In the genomic region with DNA sequence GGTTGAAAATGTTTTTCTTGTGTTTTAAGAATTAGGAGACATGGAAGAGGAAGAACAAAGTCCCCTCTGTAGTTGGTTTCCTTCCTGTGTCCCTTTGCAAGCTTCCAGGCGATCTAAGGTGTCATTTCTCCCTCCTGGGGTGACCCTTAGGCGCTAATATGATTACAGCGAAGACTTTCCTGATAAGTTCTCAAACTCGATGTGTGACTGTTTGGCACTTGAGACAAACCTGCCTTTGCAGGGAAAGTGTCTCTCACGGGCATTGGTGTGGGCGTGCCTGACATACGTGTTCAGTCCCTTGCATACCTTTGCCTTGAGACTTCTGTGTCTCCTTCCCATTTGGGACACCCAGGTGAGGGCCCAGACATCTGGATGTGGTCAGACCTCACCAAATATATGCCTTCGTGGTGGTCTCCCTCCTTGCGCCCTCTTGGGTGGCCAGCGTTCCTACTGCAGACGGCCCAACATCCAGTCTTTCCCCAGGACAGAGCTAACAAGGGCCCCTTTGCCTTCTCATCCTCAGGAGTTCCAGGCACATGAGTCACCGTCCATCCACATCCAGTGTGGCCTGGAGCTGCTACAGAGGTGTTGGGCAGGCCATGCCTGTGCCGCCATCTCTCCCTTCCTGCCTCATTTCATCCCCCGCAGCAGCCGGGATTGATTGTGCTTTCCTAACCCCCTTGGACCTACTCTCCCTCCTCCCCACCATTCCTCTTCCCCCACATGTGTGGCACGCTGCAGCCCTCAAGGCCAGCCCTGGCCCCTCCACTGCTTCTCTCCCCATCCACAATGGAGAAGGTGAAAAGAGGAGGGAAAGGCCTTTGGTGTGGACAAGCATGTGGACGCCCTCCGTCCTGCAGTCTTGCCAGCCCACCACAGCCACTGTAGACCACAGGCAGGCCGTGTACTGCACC, we compare ENCODE assay signal across 19 cellular contexts. TPM values are rescaled to one million over a fixed set of nuclear protein-coding genes. Genes with fewer than 3 reads are reported as not detected.
A peak's percentile ranks its signal among the peaks of the same experiment; 100 is the strongest.
DNase-seq lines count a peak whose midpoint lies in the region; ATAC-seq, FAIRE-seq and TF ChIP-seq lines count a peak whose summit lies in the region.
"Had no signal": no experiment of that assay in that cellular context is flagged by ENCODE, and none has a peak within 500 bp of the region (broad histone marks: within the 10 kb centered on the region; RNA-seq: fewer than 3 reads in every experiment).

No MANE protein-coding gene starts in this region.

- no peaks in the 10 kb centered on the region for H3K9me3 ChIP-seq in astrocyte (ENCODE audit: insufficient read depth, low read depth, low read length)
- H3K9me3 ChIP-seq: BLaER1, esophagus muscularis mucosa, psoas muscle had no signal

- peaks cover 31% of the 10 kb centered on the region for H3K4me1 ChIP-seq in astrocyte (ENCODE audit: insufficient read depth, low read length)

- no peak for FAIRE-seq in astrocyte (lab: Jason Lieb, UNC)
- FAIRE-seq: G401.6 had no signal

- no peak for ATAC-seq in GM21528 (IDR thresholded peaks at IDR 0.05; ENCODE audit: low FRiP score, unreplicated experiment)
- ATAC-seq in esophagus mucosa, result no peak
- no peak for ATAC-seq in HG02759 (IDR thresholded peaks at IDR 0.05; ENCODE audit: unreplicated experiment)
- ATAC-seq: activated T-helper 17 cell treated with anti-CD3 and anti-CD28 coated beads, Interleukin-2, amount 50 U/mL, for 72 hours; psoas muscle; stimulated activated memory B cell treated with anti-CD40 and anti-IgM and Interleukin-4, amounts not matched to agents 10 μg/mL and 1 μg/mL and 100 μg/mL, for 72 hours had no signal

- H3K36me3 Mint-ChIP-seq in astrocyte (ENCODE audit: low read depth, unreplicated experiment), result peaks cover 30% of the 10 kb centered on the region

- H3K4me3 Mint-ChIP-seq in astrocyte (ENCODE audit: unreplicated experiment), result peak overlapping the region; percentile 71
- H3K4me3 Mint-ChIP-seq: activated CD4-positive, alpha-beta T cell treated with anti-CD3 and anti-CD28 coated beads, Interleukin-2, amount 10 ng/mL, durations not matched to agents 24 days and 14 days; activated T-helper 17 cell treated with anti-CD3 and anti-CD28 coated beads, Interleukin-2, amount 50 U/mL, for 72 hours; stimulated activated memory B cell treated with anti-CD40 and anti-IgM and Interleukin-4, amounts not matched to agents 10 μg/mL and 1 μg/mL and 100 μg/mL, for 72 hours had no signal

- H3K4me1 Mint-ChIP-seq in astrocyte (ENCODE audit: low read depth, unreplicated experiment), result peaks cover 20% of the 10 kb centered on the region

- peak overlapping the region; percentile 63 for H3K27ac ChIP-seq in astrocyte (ENCODE audit: low read depth, low read length)
- H3K27ac ChIP-seq: BLaER1, cardiac muscle cell, esophagus muscularis mucosa, psoas muscle had no signal

- no peak overlapping the region for H3K4me3 ChIP-seq in astrocyte (ENCODE audit: insufficient read depth, low read depth, low read length)
- H3K4me3 ChIP-seq: BLaER1, cardiac muscle cell, esophagus muscularis mucosa, psoas muscle had no signal

- H4K20me1 ChIP-seq in astrocyte (ENCODE audit: insufficient read depth, low read length), result peaks cover 13% of the 10 kb centered on the region

- no peaks in the 10 kb centered on the region for H3K9me3 Mint-ChIP-seq in astrocyte (ENCODE audit: unreplicated experiment)
- H3K9me3 Mint-ChIP-seq: activated CD4-positive, alpha-beta T cell treated with anti-CD3 and anti-CD28 coated beads, Interleukin-2, amount 10 ng/mL, durations not matched to agents 24 days and 14 days; activated T-helper 17 cell treated with anti-CD3 and anti-CD28 coated beads, Interleukin-2, amount 50 U/mL, for 72 hours; stimulated activated memory B cell treated with anti-CD40 and anti-IgM and Interleukin-4, amounts not matched to agents 10 μg/mL and 1 μg/mL and 100 μg/mL, for 72 hours had no signal

- H3K27ac Mint-ChIP-seq in astrocyte (ENCODE audit: unreplicated experiment), result peak overlapping the region; percentile 93
- H3K27ac Mint-ChIP-seq: activated CD4-positive, alpha-beta T cell treated with anti-CD3 and anti-CD28 coated beads, Interleukin-2, amount 10 ng/mL, durations not matched to agents 24 days and 14 days; activated T-helper 17 cell treated with anti-CD3 and anti-CD28 coated beads, Interleukin-2, amount 50 U/mL, for 72 hours; stimulated activated memory B cell treated with anti-CD40 and anti-IgM and Interleukin-4, amounts not matched to agents 10 μg/mL and 1 μg/mL and 100 μg/mL, for 72 hours had no signal

- peaks cover 11% of the 10 kb centered on the region for H3K36me3 ChIP-seq in astrocyte (ENCODE audit: insufficient read depth, low read length)

- TF ChIP-seq CTCF in astrocyte (IDR thresholded peaks at IDR 0.05; ENCODE audit: insufficient read depth, low read depth, low read length), result no peak

- peak overlapping the region; percentile 13 for H2AFZ ChIP-seq in astrocyte (ENCODE audit: low read depth, low read length)

- H3K9ac ChIP-seq in astrocyte (ENCODE audit: low read length), result peak overlapping the region; percentile 22
- H3K9ac ChIP-seq: BLaER1 had no signal

- H3K4me2 ChIP-seq in astrocyte (ENCODE audit: low read length), result peak overlapping the region; percentile 67

- no peaks in the 10 kb centered on the region for H3K27me3 Mint-ChIP-seq in astrocyte (ENCODE audit: low read depth, unreplicated experiment)
- H3K27me3 Mint-ChIP-seq: activated CD4-positive, alpha-beta T cell treated with anti-CD3 and anti-CD28 coated beads, Interleukin-2, amount 10 ng/mL, durations not matched to agents 24 days and 14 days; activated T-helper 17 cell treated with anti-CD3 and anti-CD28 coated beads, Interleukin-2, amount 50 U/mL, for 72 hours; stimulated activated memory B cell treated with anti-CD40 and anti-IgM and Interleukin-4, amounts not matched to agents 10 μg/mL and 1 μg/mL and 100 μg/mL, for 72 hours had no signal

- DNase-seq in AG08395 (ENCODE audit: low spot score) (peak; percentile 76), HT1080 (ENCODE audit: low read depth) (peak; percentile 79), astrocyte (ENCODE audit: low read depth) (peak; percentile 80), kidney glomerular epithelial cell (lab: John Stamatoyannopoulos, UW) (peak; percentile 40)
- DNase-seq in activated CD4-positive, CD25-positive, alpha-beta regulatory T cell treated with anti-CD3 and anti-CD28 coated beads, Interleukin-2, amount 50 U/mL, for 72 hours, result no peak
- DNase-seq: activated CD4-positive, alpha-beta T cell treated with anti-CD3 and anti-CD28 coated beads, Interleukin-2, amount 10 ng/mL, durations not matched to agents 24 days and 14 days; Kasumi-1; NCI-H2081; psoas muscle; stimulated activated CD4-positive, alpha-beta T cell treated with anti-CD3 and anti-CD28 coated beads, Interleukin-2, amount 100 ng/mL, for 48 hours had no signal

- H3K27me3 ChIP-seq in astrocyte (ENCODE audit: insufficient read depth, low read length), result no peaks in the 10 kb centered on the region
- H3K27me3 ChIP-seq: BLaER1, cardiac muscle cell, esophagus muscularis mucosa had no signal

- peaks cover 18% of the 10 kb centered on the region for H3K79me2 ChIP-seq in astrocyte (ENCODE audit: insufficient read depth, low read length)

RNA-seq across cellular contexts. Expression of a gene that starts 3.1 kb away (rescaled TPM):
- total RNA-seq in HT1080 (2014; rRNA removed; shearing (Covaris generic)), result 87.1 and 111 TPM in 2 replicates
- polyA plus RNA-seq in HT1080 (2015; cell fraction: cytosol; rRNA removed), result 93.2 and 97.4 TPM in 2 replicates
- 63.7 and 71.6 TPM in 2 replicates for polyA plus RNA-seq in HT1080 (2015; cell fraction: nucleus; rRNA removed)
- total RNA-seq in astrocyte (122 and 143 TPM in 2 replicates), esophagus mucosa (79.3 TPM)

RNA-seq across cellular contexts. Expression of a gene that starts 31.0 kb away (rescaled TPM):
- total RNA-seq in HT1080 (2014; rRNA removed; shearing (Covaris generic)), result 24.4 and 27.4 TPM in 2 replicates
- 14.5 and 15.7 TPM in 2 replicates for polyA plus RNA-seq in HT1080 (2015; cell fraction: cytosol; rRNA removed)
- polyA plus RNA-seq in HT1080 (2015; cell fraction: nucleus; rRNA removed), result 396 and 436 TPM in 2 replicates
- 85.5 and 92.4 TPM in 2 replicates for total RNA-seq in astrocyte
- total RNA-seq in esophagus mucosa, result 16.3 TPM
